24 cellular contexts compared by ENCODE assay signal in genomic region chr14:55804198-55804553, GRCh38.
DNase-seq lines count a peak whose midpoint lies in the region; ATAC-seq lines count a peak whose summit lies in the region.
"Had no signal": no experiment of that assay in that cellular context is flagged by ENCODE, and none has a peak within 500 bp of the region (broad histone marks: within the 10 kb centered on the region; RNA-seq: fewer than 3 reads in every experiment).

No MANE protein-coding gene starts in this region.

- ATAC-seq in CD4-positive, CD25-positive, alpha-beta regulatory T cell (ENCODE audit: low read depth in 2 of 2) = no peak
- ATAC-seq in HG03432 (IDR thresholded peaks at IDR 0.05; ENCODE audit: unreplicated experiment) (no peak), GM18519 (IDR thresholded peaks at IDR 0.05; ENCODE audit: low FRiP score, unreplicated experiment) (no peak)
- ATAC-seq: body of pancreas; CD8-positive, alpha-beta T cell; gastrocnemius medialis; K562; left colon; WTC11 had no signal

- CTCF ChIA-PET in activated CD4-positive, alpha-beta T cell treated with anti-CD3 and anti-CD28 coated beads, Interleukin-2, amount 10 ng/mL, durations not matched to agents 7 days and 5 days (lab: Charles Lee) = interaction anchor here (2.6 kb wide), 1 partner anchor 9 kb away, joined by 7 read pairs; no protein-coding TSS in a partner anchor
- CTCF ChIA-PET in activated CD4-positive, alpha-beta memory T cell treated with anti-CD3 and anti-CD28 coated beads for 36 hours (lab: Charles Lee) = interaction anchor here (1.6 kb wide), 1 partner anchor 670 kb away, joined by 3 read pairs; no protein-coding TSS in a partner anchor

- no peak overlapping the region for H3K27ac ChIP-seq in CD4-positive, CD25-positive, alpha-beta regulatory T cell (ENCODE audit: insufficient read depth, low read length, poor library complexity, severe bottlenecking)
- H3K27ac ChIP-seq: gastrocnemius medialis, thoracic aorta had no signal

- peak overlapping the region; percentile 81 for H3K27ac Mint-ChIP-seq in activated CD4-positive, alpha-beta T cell treated with anti-CD3 and anti-CD28 coated beads, Interleukin-2, amount 10 ng/mL, durations not matched to agents 7 days and 5 days
- peak overlapping the region in 2 of 3 donors; percentile 49 to 93 for H3K27ac Mint-ChIP-seq in CD4-positive, CD25-positive, alpha-beta regulatory T cell
- peak overlapping the region; percentile 81 for H3K27ac Mint-ChIP-seq in activated CD4-positive, alpha-beta memory T cell treated with anti-CD3 and anti-CD28 coated beads for 36 hours
- H3K27ac Mint-ChIP-seq: CD8-positive, alpha-beta T cell; nephron progenitor cell; stimulated activated naive CD8-positive, alpha-beta T cell treated with anti-CD3 and anti-CD28 coated beads, Interleukin-15, Interleukin-2, amounts not matched to agents 100 ng/mL and 50 ng/mL, for 24 hours; WTC11 had no signal

- H3K36me3 ChIP-seq in CD4-positive, CD25-positive, alpha-beta regulatory T cell (ENCODE audit: control insufficient read depth, insufficient read depth, low read length) = no peaks in the 10 kb centered on the region
- H3K36me3 ChIP-seq in mucosa of stomach (ENCODE audit: control insufficient read depth, insufficient read depth, low read length) = no peaks in the 10 kb centered on the region
- H3K36me3 ChIP-seq: gastrocnemius medialis, thoracic aorta had no signal

- H3K4me3 Mint-ChIP-seq in activated CD4-positive, alpha-beta T cell treated with anti-CD3 and anti-CD28 coated beads, Interleukin-2, amount 10 ng/mL, durations not matched to agents 7 days and 5 days = no peak overlapping the region
- no peak overlapping the region for H3K4me3 Mint-ChIP-seq in CD4-positive, CD25-positive, alpha-beta regulatory T cell
- no peak overlapping the region for H3K4me3 Mint-ChIP-seq in activated CD4-positive, alpha-beta memory T cell treated with anti-CD3 and anti-CD28 coated beads for 36 hours
- H3K4me3 Mint-ChIP-seq: CD8-positive, alpha-beta T cell; nephron progenitor cell; stimulated activated naive CD8-positive, alpha-beta T cell treated with anti-CD3 and anti-CD28 coated beads, Interleukin-15, Interleukin-2, amounts not matched to agents 100 ng/mL and 50 ng/mL, for 24 hours; WTC11 had no signal

- H3K9me3 Mint-ChIP-seq in activated CD4-positive, alpha-beta T cell treated with anti-CD3 and anti-CD28 coated beads, Interleukin-2, amount 10 ng/mL, durations not matched to agents 7 days and 5 days = peaks cover 29% of the 10 kb centered on the region
- H3K9me3 Mint-ChIP-seq in CD4-positive, CD25-positive, alpha-beta regulatory T cell = peaks cover 0 to 8% (median 2%) of the 10 kb centered on the region in 7 donors
- peaks cover 25% of the 10 kb centered on the region for H3K9me3 Mint-ChIP-seq in activated CD4-positive, alpha-beta memory T cell treated with anti-CD3 and anti-CD28 coated beads for 36 hours
- H3K9me3 Mint-ChIP-seq: CD8-positive, alpha-beta T cell had no signal

- no peak for DNase-seq in activated CD4-positive, alpha-beta T cell treated with anti-CD3 and anti-CD28 coated beads, Interleukin-2, amount 10 ng/mL, durations not matched to agents 7 days and 5 days
- DNase-seq in activated CD4-positive, alpha-beta T cell treated with anti-CD3 and anti-CD28 coated beads for 48 hours = no peak
- peak in 1 of 3 donors; percentile 18 for DNase-seq in CD4-positive, CD25-positive, alpha-beta regulatory T cell
- DNase-seq in activated CD4-positive, alpha-beta memory T cell treated with anti-CD3 and anti-CD28 coated beads for 36 hours = peak; percentile 50
- no peak for DNase-seq in putamen (ENCODE audit: low spot score)
- DNase-seq: activated gamma-delta T cell treated with Interleukin-2 at 50 U/mL for 16 hours; CD8-positive, alpha-beta T cell; cerebellar nuclear complex; gastrocnemius medialis; left colon; NCI-H1092 treated with DMSO at 0.1 percent for 48 hours; NCI-H187; NCI-H2171; NCI-H510A; nephron progenitor cell; RPMI8226 had no signal

- no peaks in the 10 kb centered on the region for H3K9me3 ChIP-seq in CD4-positive, CD25-positive, alpha-beta regulatory T cell (ENCODE audit: control insufficient read depth in 2 of 2, low read length in 2 of 2)
- no peaks in the 10 kb centered on the region for H3K9me3 ChIP-seq in mucosa of stomach (ENCODE audit: control insufficient read depth, low read length)
- H3K9me3 ChIP-seq: body of pancreas, gastrocnemius medialis, thoracic aorta had no signal

- H3K27me3 ChIP-seq in CD4-positive, CD25-positive, alpha-beta regulatory T cell (ENCODE audit: control insufficient read depth, insufficient read depth, low read length) = no peaks in the 10 kb centered on the region
- no peaks in the 10 kb centered on the region for H3K27me3 ChIP-seq in mucosa of stomach (ENCODE audit: control insufficient read depth, insufficient read depth, low read length)
- H3K27me3 ChIP-seq: body of pancreas, gastrocnemius medialis had no signal

- H3K9ac ChIP-seq in mucosa of stomach (ENCODE audit: low read length) = peak overlapping the region; percentile 38

- peaks cover 18% of the 10 kb centered on the region for H3K36me3 Mint-ChIP-seq in activated CD4-positive, alpha-beta T cell treated with anti-CD3 and anti-CD28 coated beads, Interleukin-2, amount 10 ng/mL, durations not matched to agents 7 days and 5 days (ENCODE audit: low read depth)
- H3K36me3 Mint-ChIP-seq in CD4-positive, CD25-positive, alpha-beta regulatory T cell = no peaks in the 10 kb centered on the region
- H3K36me3 Mint-ChIP-seq in activated CD4-positive, alpha-beta memory T cell treated with anti-CD3 and anti-CD28 coated beads for 36 hours = peaks cover 12% of the 10 kb centered on the region
- H3K36me3 Mint-ChIP-seq: CD8-positive, alpha-beta T cell had no signal

- intact Hi-C loops in activated CD4-positive, alpha-beta memory T cell treated with anti-CD3 and anti-CD28 coated beads for 36 hours (cut with micrococcal nuclease) = loop anchor here (5.0 to 10.0 kb wide), 3 partner anchors 198 to 359 kb away; partner anchors contain the start of genes PELI2 and TBPL2

- H3K4me3 ChIP-seq in CD4-positive, CD25-positive, alpha-beta regulatory T cell (ENCODE audit: low read depth, low read length) = no peak overlapping the region
- H3K4me3 ChIP-seq in mucosa of stomach (ENCODE audit: low read length) = no peak overlapping the region
- H3K4me3 ChIP-seq: body of pancreas, gastrocnemius medialis, K562, thoracic aorta had no signal

- peaks cover 8% of the 10 kb centered on the region for H3K4me1 ChIP-seq in CD4-positive, CD25-positive, alpha-beta regulatory T cell (ENCODE audit: control insufficient read depth, insufficient read depth, low read length, poor library complexity, severe bottlenecking)
- H3K4me1 ChIP-seq in mucosa of stomach (ENCODE audit: control insufficient read depth, insufficient read depth, low read length) = peaks cover 62% of the 10 kb centered on the region

- H3K27me3 Mint-ChIP-seq in activated CD4-positive, alpha-beta T cell treated with anti-CD3 and anti-CD28 coated beads, Interleukin-2, amount 10 ng/mL, durations not matched to agents 7 days and 5 days = no peaks in the 10 kb centered on the region
- peaks cover 6% of the 10 kb centered on the region for H3K27me3 Mint-ChIP-seq in CD4-positive, CD25-positive, alpha-beta regulatory T cell
- no peaks in the 10 kb centered on the region for H3K27me3 Mint-ChIP-seq in activated CD4-positive, alpha-beta memory T cell treated with anti-CD3 and anti-CD28 coated beads for 36 hours
- H3K27me3 Mint-ChIP-seq: stimulated activated naive CD8-positive, alpha-beta T cell treated with anti-CD3 and anti-CD28 coated beads, Interleukin-15, Interleukin-2, amounts not matched to agents 100 ng/mL and 50 ng/mL, for 24 hours had no signal

- peaks cover 56% of the 10 kb centered on the region for H3K4me1 Mint-ChIP-seq in activated CD4-positive, alpha-beta T cell treated with anti-CD3 and anti-CD28 coated beads, Interleukin-2, amount 10 ng/mL, durations not matched to agents 7 days and 5 days
- H3K4me1 Mint-ChIP-seq in CD4-positive, CD25-positive, alpha-beta regulatory T cell = peaks cover 0 to 20% (median 10%) of the 10 kb centered on the region in 4 donors
- H3K4me1 Mint-ChIP-seq in activated CD4-positive, alpha-beta memory T cell treated with anti-CD3 and anti-CD28 coated beads for 36 hours (ENCODE audit: low read depth) = peaks cover 68% of the 10 kb centered on the region

- POLR2A ChIA-PET in activated CD4-positive, alpha-beta T cell treated with anti-CD3 and anti-CD28 coated beads, Interleukin-2, amount 10 ng/mL, durations not matched to agents 7 days and 5 days (lab: Charles Lee) = no interaction called here
- POLR2A ChIA-PET in activated CD4-positive, alpha-beta memory T cell treated with anti-CD3 and anti-CD28 coated beads for 36 hours (lab: Charles Lee) = no interaction called here
